In genomic region chr19:45440873-45441654, GRCh38 we compare ENCODE assay signal across 10 cellular contexts. TPM values are rescaled to one million over a fixed set of nuclear protein-coding genes. Genes with fewer than 3 reads are reported as not detected.
DNase-seq lines count a peak whose midpoint lies in the region; ATAC-seq and TF ChIP-seq lines count a peak whose summit lies in the region.
"Had no signal": no experiment of that assay in that cellular context is flagged by ENCODE, and none has a peak within 500 bp of the region (broad histone marks: within the 10 kb centered on the region; RNA-seq: fewer than 3 reads in every experiment).

No MANE protein-coding gene starts in this region.

- H3K36me3 ChIP-seq in trophoblast cell (ENCODE audit: control insufficient read depth in 1 of 2, insufficient read depth in 2 of 2, low read length in 2 of 2) (no peaks in the 10 kb centered on the region), mucosa of descending colon (ENCODE audit: low read depth) (no peaks in the 10 kb centered on the region)

- no peak overlapping the region for H3K4me2 ChIP-seq in trophoblast cell (ENCODE audit: low read length)

- no peak overlapping the region for H3K4ac ChIP-seq in trophoblast cell (ENCODE audit: low read depth, low read length)

- no peaks in the 10 kb centered on the region for H3K27me3 ChIP-seq in trophoblast cell (ENCODE audit: insufficient read depth, low read length)
- H3K27me3 ChIP-seq: foreskin keratinocyte had no signal

- no peak overlapping the region for H3K9ac ChIP-seq in trophoblast cell (ENCODE audit: low read length)

- no peak overlapping the region for H2AK5ac ChIP-seq in trophoblast cell (ENCODE audit: low read length)

- peak overlapping the region; percentile 38 for H3K27ac ChIP-seq in trophoblast cell (ENCODE audit: low read depth, low read length)
- H3K27ac ChIP-seq: SK-N-MC had no signal

- H4K91ac ChIP-seq in trophoblast cell (ENCODE audit: low read depth, low read length), result peak overlapping the region; percentile 93

- no peak overlapping the region for H2BK120ac ChIP-seq in trophoblast cell (ENCODE audit: insufficient read depth, low read length, poor library complexity)

- peaks cover 29% of the 10 kb centered on the region for H3K79me1 ChIP-seq in trophoblast cell (ENCODE audit: low read length)

- intact Hi-C loops in mucosa of descending colon (cut with DNase I, micrococcal nuclease), result no loop called here

- H2AFZ ChIP-seq in trophoblast cell (ENCODE audit: insufficient read depth, low read length, poor library complexity), result no peak overlapping the region

- peak overlapping the region; percentile 64 for H2BK12ac ChIP-seq in trophoblast cell (ENCODE audit: low read length)

- no peak overlapping the region for H3K23ac ChIP-seq in trophoblast cell (ENCODE audit: low read length)

- H4K8ac ChIP-seq in trophoblast cell (ENCODE audit: low read depth, low read length), result peak overlapping the region; percentile 7

- H3K9me3 ChIP-seq in trophoblast cell (ENCODE audit: insufficient read depth, low read depth, low read length), result no peaks in the 10 kb centered on the region
- H3K9me3 ChIP-seq in mucosa of descending colon, result no peaks in the 10 kb centered on the region

- H3K4me1 ChIP-seq in trophoblast cell (ENCODE audit: control insufficient read depth in 1 of 2, insufficient read depth in 2 of 2, low read length in 2 of 2), result peaks cover 11 to 22% of the 10 kb centered on the region in 2 experiments
- H3K4me1 ChIP-seq in mucosa of descending colon (ENCODE audit: low read depth), result peaks cover 21% of the 10 kb centered on the region

- H3K4me3 ChIP-seq in trophoblast cell (ENCODE audit: low read depth, low read length) (no peak overlapping the region), mucosa of descending colon (no peak overlapping the region)
- H3K4me3 ChIP-seq: SK-N-MC had no signal

- H3K79me2 ChIP-seq in trophoblast cell (ENCODE audit: control insufficient read depth, insufficient read depth, low read length, poor library complexity), result peaks cover 10% of the 10 kb centered on the region

- H3K14ac ChIP-seq in trophoblast cell (ENCODE audit: low read length), result peak overlapping the region; percentile 31

- no peak overlapping the region for H4K12ac ChIP-seq in trophoblast cell (ENCODE audit: low read depth, low read length)

- no peak overlapping the region for H3K18ac ChIP-seq in trophoblast cell (ENCODE audit: low read length)

- H2BK5ac ChIP-seq in trophoblast cell (ENCODE audit: low read depth, low read length, poor library complexity), result peak overlapping the region; percentile 15

- DNase-seq in EH (ENCODE audit: low read depth) (peak; percentile 76), NCI-H460 (ENCODE audit: extremely low read depth, low read depth) (peak; percentile 29), dermis blood vessel endothelial cell (peak; percentile 47), trophoblast cell (peak; percentile 86 to 90), GM13977 (ENCODE audit: low spot score) (no peak), ureter (ENCODE audit: low spot score) (no peak), mucosa of descending colon (no peak), omental fat pad (ENCODE audit: low spot score) (no peak)
- DNase-seq: foreskin keratinocyte had no signal

- in situ Hi-C loops in GM13977 (cut with MboI; ENCODE audit: low pct_unique_long_range_greater_than_20kb, low sequenced_read_pairs, unreplicated experiment), result loop anchor here (5.0 kb wide), 1 partner anchor 36 kb away; no protein-coding TSS in a partner anchor

- ATAC-seq in mucosa of descending colon, result no peak
- no peak for ATAC-seq in omental fat pad (ENCODE audit: low FRiP score)
- ATAC-seq: foreskin keratinocyte had no signal

- WGBS in trophoblast cell (ENCODE audit: extremely low coverage, insufficient coverage, insufficient read length), result no CpG with 5 or more reads among the region's 9 CpGs

- TF ChIP-seq CTCF in GM13977 (IDR thresholded peaks at IDR 0.05; ENCODE audit: extremely low read depth, insufficient read depth, missing control alignments), result no peak
- TF ChIP-seq CTCF in mucosa of descending colon (IDR thresholded peaks at IDR 0.05), result no peak
- TF ChIP-seq CTCF in omental fat pad (IDR thresholded peaks at IDR 0.05), result no peak

RNA-seq across cellular contexts. Expression of gene ERCC1, which starts 17.3 kb away (rescaled TPM):
- 81.5 and 102 TPM in 2 replicates for total RNA-seq in NCI-H460 (2014; rRNA removed; shearing (Covaris generic))
- 59.2 and 79.0 TPM in 2 replicates for polyA plus RNA-seq in NCI-H460 (2014; cell fraction: nucleus; rRNA removed)
- 56.5 and 63.1 TPM in 2 replicates for total RNA-seq in dermis blood vessel endothelial cell
- polyA plus RNA-seq in trophoblast cell (2013), result 56.9 and 58.5 TPM in 2 replicates
- total RNA-seq in ureter, result 78.3 TPM
- 10 to 100 TPM; 37.7 to 51.2 (median 46.6) TPM for total RNA-seq in mucosa of descending colon
- total RNA-seq in omental fat pad, result 10 to 100 TPM; 63.7 to 93.8 (median 76.5) TPM

RNA-seq across cellular contexts. Expression of gene FOSB, which starts 26.7 kb away (rescaled TPM):
- 1.7 and 1.9 TPM in 2 replicates for total RNA-seq in NCI-H460 (2014; rRNA removed; shearing (Covaris generic))
- polyA plus RNA-seq in NCI-H460 (2014; cell fraction: nucleus; rRNA removed), result 0.08 and 0.13 TPM in 2 replicates
- 0.65 and 23.8 TPM in 2 replicates for total RNA-seq in dermis blood vessel endothelial cell
- polyA plus RNA-seq in trophoblast cell (2013), result 37.2 and 40.1 TPM in 2 replicates
- total RNA-seq in ureter, result 1.5 TPM
- 10 to 100 TPM in 1 of 3 donors, 1 to 10 TPM in 1, under 1 TPM in 1; 0.58 to 10.3 (median 1.6) TPM for total RNA-seq in mucosa of descending colon
- total RNA-seq in omental fat pad, result 100 to 1,000 TPM; 306 to 713 (median 395) TPM

RNA-seq across cellular contexts. Expression of gene POLR1G, which starts 34.6 kb away (rescaled TPM):
- 11.3 and 12.7 TPM in 2 replicates for total RNA-seq in NCI-H460 (2014; rRNA removed; shearing (Covaris generic))
- 8.7 and 27.6 TPM in 2 replicates for polyA plus RNA-seq in NCI-H460 (2014; cell fraction: nucleus; rRNA removed)
- total RNA-seq in dermis blood vessel endothelial cell (9.5 and 15.2 TPM in 2 replicates), ureter (6.9 TPM), mucosa of descending colon (1 to 10 TPM; 3.2 to 4.1 (median 3.2) TPM), omental fat pad (10 to 100 TPM in 1 of 4 donors, 1 to 10 TPM in 3; 5.2 to 29.8 (median 6.3) TPM)
- polyA plus RNA-seq in trophoblast cell (2013), result 10.8 and 11.1 TPM in 2 replicates

RNA-seq across cellular contexts. Expression of gene PPP1R13L, which starts 36.2 kb away (rescaled TPM):
- total RNA-seq in NCI-H460 (2014; rRNA removed; shearing (Covaris generic)), result 2.9 and 5.2 TPM in 2 replicates
- 2.6 and 5.7 TPM in 2 replicates for polyA plus RNA-seq in NCI-H460 (2014; cell fraction: nucleus; rRNA removed)
- total RNA-seq in dermis blood vessel endothelial cell (10.9 and 21.0 TPM in 2 replicates), ureter (108 TPM), mucosa of descending colon (10 to 100 TPM; 21.1 to 36.7 (median 30.8) TPM), omental fat pad (10 to 100 TPM; 13.7 to 20.0 (median 15.6) TPM)
- 190 TPM in 2 replicates for polyA plus RNA-seq in trophoblast cell (2013)

RNA-seq across cellular contexts. Expression of gene RTN2, which starts 55.8 kb away (rescaled TPM):
- total RNA-seq in NCI-H460 (2014; rRNA removed; shearing (Covaris generic)), result 0.79 and 1.6 TPM in 2 replicates
- polyA plus RNA-seq in NCI-H460 (2014; cell fraction: nucleus; rRNA removed), result 1.6 TPM in 1 of 2 replicates, not detected in the other
- total RNA-seq in dermis blood vessel endothelial cell (9.0 and 10.2 TPM in 2 replicates), ureter (5.8 TPM), mucosa of descending colon (10 to 100 TPM in 1 of 3 donors, 1 to 10 TPM in 2; 3.1 to 18.2 (median 6.2) TPM), omental fat pad (1 to 10 TPM; 3.8 to 9.4 (median 7.0) TPM)
- polyA plus RNA-seq in trophoblast cell (2013), result 68.7 and 72.2 TPM in 2 replicates

Comparison
In these comparisons a context has a peak if more than half of its experiments do, and no peak if none do; other contexts are left out.
1. DNase-seq: peak in EH (single experiment), NCI-H460 (single experiment), dermis blood vessel endothelial cell (single experiment) and trophoblast cell (2 of 2); none in GM13977 (single experiment), ureter (single experiment), mucosa of descending colon (0 of 3) and omental fat pad (single experiment).
2. RNA of gene FOSB, which starts 26.7 kb away (total RNA-seq): 306 to 713 TPM in omental fat pad; 0.65 to 23.8 TPM in dermis blood vessel endothelial cell, 1.7 to 1.9 TPM in NCI-H460, 0.58 to 10.3 TPM in mucosa of descending colon and 1.5 TPM in ureter (single experiment); every median in the first group is over 10 times any median in the second.